ENCODE assay signal across 28 cellular contexts in genomic region chr19:3808420-3809143, GRCh38. TPM values are rescaled to one million over a fixed set of nuclear protein-coding genes. Genes with fewer than 3 reads are reported as not detected.
A peak's percentile ranks its signal among the peaks of the same experiment; 100 is the strongest.
DNase-seq lines count a peak whose midpoint lies in the region; ATAC-seq and TF ChIP-seq lines count a peak whose summit lies in the region.
"Had no signal": no experiment of that assay in that cellular context is flagged by ENCODE, and none has a peak within 500 bp of the region (broad histone marks: within the 10 kb centered on the region; RNA-seq: fewer than 3 reads in every experiment).

No MANE protein-coding gene starts in this region.

- no peak overlapping the region for H3K27ac ChIP-seq in stomach

- TF ChIP-seq CTCF in activated CD8-positive, alpha-beta T cell treated with anti-CD3 and anti-CD28 coated beads for 36 hours (IDR thresholded peaks at IDR 0.05), result no peak
- TF ChIP-seq CTCF in activated B cell treated with CpG ODN at 0.5 μM for 24 hours (IDR thresholded peaks at IDR 0.05) (no peak), stomach (IDR thresholded peaks at IDR 0.05) (no peak)

- POLR2A ChIA-PET in activated CD8-positive, alpha-beta T cell treated with anti-CD3 and anti-CD28 coated beads, Interleukin-2, amount 10 ng/mL, durations not matched to agents 7 days and 5 days (lab: Charles Lee), result no interaction called here
- POLR2A ChIA-PET in activated CD8-positive, alpha-beta T cell treated with anti-CD3 and anti-CD28 coated beads for 36 hours (lab: Charles Lee), result interaction anchor here (1.0 kb wide), 1 partner anchor 19 kb away, joined by 4 read pairs; no protein-coding TSS in a partner anchor
- POLR2A ChIA-PET in activated B cell treated with CpG ODN at 0.5 μM for 24 hours (lab: Charles Lee), result interaction anchor here (0.9 kb wide), 1 partner anchor 12 kb away, joined by 3 read pairs; no protein-coding TSS in a partner anchor

- H3K4me1 Mint-ChIP-seq in activated CD8-positive, alpha-beta T cell treated with anti-CD3 and anti-CD28 coated beads, Interleukin-2, amount 10 ng/mL, durations not matched to agents 7 days and 5 days (ENCODE audit: low read depth), result peaks cover 61% of the 10 kb centered on the region
- H3K4me1 Mint-ChIP-seq in activated CD8-positive, alpha-beta T cell treated with anti-CD3 and anti-CD28 coated beads for 36 hours (ENCODE audit: low read depth), result peaks cover 45% of the 10 kb centered on the region
- H3K4me1 Mint-ChIP-seq in activated B cell treated with CpG ODN at 0.5 μM for 24 hours, result peaks cover 53% of the 10 kb centered on the region
- H3K4me1 Mint-ChIP-seq in immature natural killer cell, result peaks cover 66 to 82% of the 10 kb centered on the region in 2 donors

- intact Hi-C loops in activated CD8-positive, alpha-beta T cell treated with anti-CD3 and anti-CD28 coated beads for 36 hours (cut with micrococcal nuclease), result no loop called here
- intact Hi-C loops in activated B cell treated with CpG ODN at 0.5 μM for 24 hours (cut with micrococcal nuclease) (no loop called here), stomach (cut with DNase I; ENCODE audit: low total_unique reads) (no loop called here)

- no peaks in the 10 kb centered on the region for H3K9me3 ChIP-seq in stomach
- H3K9me3 ChIP-seq: BE2C, mucosa of descending colon had no signal

- H3K27me3 ChIP-seq in stomach, result peaks cover 0 to 27% (median 9%) of the 10 kb centered on the region in 3 donors
- H3K27me3 ChIP-seq: BE2C had no signal

- no peak for DNase-seq in activated CD8-positive, alpha-beta T cell treated with anti-CD3 and anti-CD28 coated beads, Interleukin-2, amount 10 ng/mL, durations not matched to agents 7 days and 5 days
- DNase-seq in activated CD8-positive, alpha-beta T cell treated with anti-CD3 and anti-CD28 coated beads for 36 hours, result no peak
- DNase-seq in activated B cell treated with CpG ODN at 0.5 μM for 24 hours (no peak), immature natural killer cell (no peak), stomach (peak; percentile 30), NCI-H187 (lab: John Stamatoyannopoulos, UW) (no peak), GM03348 (ENCODE audit: low spot score) (no peak)
- DNase-seq in stimulated activated CD4-positive, alpha-beta T cell treated with anti-CD3 and anti-CD28 coated beads, Interleukin-2, amount 100 ng/mL, for 48 hours, result no peak
- DNase-seq: activated CD4-positive, alpha-beta T cell treated with anti-CD3 and anti-CD28 coated beads, Interleukin-2, amount 50 U/mL, for 48 hours; amygdala; BE2C; Calu3; GOT3; NCI-H2107; NCI-H510A; NK-92 treated with Interleukin-12 subunit alpha and Interleukin-12 subunit beta, amount 100 ng/mL, for 24 hours; stimulated activated naive CD8-positive, alpha-beta T cell treated with anti-CD3 and anti-CD28 coated beads, Interleukin-15, amount 100 ng/mL, for 72 hours; trophoblast cell had no signal

- peaks cover 1% of the 10 kb centered on the region for H3K36me3 Mint-ChIP-seq in activated CD8-positive, alpha-beta T cell treated with anti-CD3 and anti-CD28 coated beads, Interleukin-2, amount 10 ng/mL, durations not matched to agents 7 days and 5 days (ENCODE audit: low read depth)
- peaks cover 3% of the 10 kb centered on the region for H3K36me3 Mint-ChIP-seq in activated CD8-positive, alpha-beta T cell treated with anti-CD3 and anti-CD28 coated beads for 36 hours (ENCODE audit: low read depth)
- H3K36me3 Mint-ChIP-seq in activated B cell treated with CpG ODN at 0.5 μM for 24 hours (ENCODE audit: low read depth) (peaks cover 1% of the 10 kb centered on the region), immature natural killer cell (no peaks in the 10 kb centered on the region)
- H3K36me3 Mint-ChIP-seq: IgD-negative memory B cell had no signal

- no peak overlapping the region for H3K4me3 Mint-ChIP-seq in activated CD8-positive, alpha-beta T cell treated with anti-CD3 and anti-CD28 coated beads, Interleukin-2, amount 10 ng/mL, durations not matched to agents 7 days and 5 days
- no peak overlapping the region for H3K4me3 Mint-ChIP-seq in activated CD8-positive, alpha-beta T cell treated with anti-CD3 and anti-CD28 coated beads for 36 hours
- H3K4me3 Mint-ChIP-seq in activated B cell treated with CpG ODN at 0.5 μM for 24 hours (no peak overlapping the region), immature natural killer cell (peak overlapping the region in 3 of 5 donors; percentile 40 to 47 (median 46))
- H3K4me3 Mint-ChIP-seq: stimulated activated naive CD8-positive, alpha-beta T cell treated with anti-CD3 and anti-CD28 coated beads, Interleukin-15, amount 100 ng/mL, for 72 hours had no signal

- no peak overlapping the region for H3K4me3 ChIP-seq in stomach
- H3K4me3 ChIP-seq: mucosa of descending colon had no signal

- CTCF ChIA-PET in activated CD8-positive, alpha-beta T cell treated with anti-CD3 and anti-CD28 coated beads, Interleukin-2, amount 10 ng/mL, durations not matched to agents 7 days and 5 days (lab: Charles Lee), result no interaction called here
- CTCF ChIA-PET in activated CD8-positive, alpha-beta T cell treated with anti-CD3 and anti-CD28 coated beads for 36 hours (lab: Charles Lee), result no interaction called here
- CTCF ChIA-PET in activated B cell treated with CpG ODN at 0.5 μM for 24 hours (lab: Charles Lee), result interaction anchor here (1.7 kb wide), 1 partner anchor 46 kb away, joined by 5 read pairs; the partner anchor contains the start of genes APBA3 and MRPL54

- H3K27ac Mint-ChIP-seq in activated CD8-positive, alpha-beta T cell treated with anti-CD3 and anti-CD28 coated beads, Interleukin-2, amount 10 ng/mL, durations not matched to agents 7 days and 5 days, result peak overlapping the region; percentile 29
- H3K27ac Mint-ChIP-seq in activated CD8-positive, alpha-beta T cell treated with anti-CD3 and anti-CD28 coated beads for 36 hours, result no peak overlapping the region
- H3K27ac Mint-ChIP-seq in activated B cell treated with CpG ODN at 0.5 μM for 24 hours (peak overlapping the region; percentile 5), immature natural killer cell (peak overlapping the region; percentile 35 to 98 (median 85))
- H3K27ac Mint-ChIP-seq: stimulated activated naive CD8-positive, alpha-beta T cell treated with anti-CD3 and anti-CD28 coated beads, Interleukin-15, amount 100 ng/mL, for 72 hours had no signal

- ATAC-seq in activated CD8-positive, alpha-beta T cell treated with anti-CD3 and anti-CD28 coated beads, Interleukin-2, amount 10 ng/mL, durations not matched to agents 7 days and 5 days, result no peak
- no peak for ATAC-seq in activated CD8-positive, alpha-beta T cell treated with anti-CD3 and anti-CD28 coated beads for 36 hours
- ATAC-seq in activated B cell treated with CpG ODN at 0.5 μM for 24 hours (ENCODE audit: low read depth), result no peak
- ATAC-seq: mucosa of descending colon; Panc1; stimulated activated naive CD8-positive, alpha-beta T cell treated with anti-CD3 and anti-CD28 coated beads, Interleukin-15, amount 100 ng/mL, for 72 hours had no signal

- H3K27me3 Mint-ChIP-seq in activated CD8-positive, alpha-beta T cell treated with anti-CD3 and anti-CD28 coated beads, Interleukin-2, amount 10 ng/mL, durations not matched to agents 7 days and 5 days (ENCODE audit: low read depth), result no peaks in the 10 kb centered on the region
- H3K27me3 Mint-ChIP-seq in activated CD8-positive, alpha-beta T cell treated with anti-CD3 and anti-CD28 coated beads for 36 hours, result no peaks in the 10 kb centered on the region
- H3K27me3 Mint-ChIP-seq in activated B cell treated with CpG ODN at 0.5 μM for 24 hours (no peaks in the 10 kb centered on the region), immature natural killer cell (ENCODE audit: low read depth in 3 of 3) (peaks cover 10 to 21% (median 11%) of the 10 kb centered on the region in 3 donors)
- H3K27me3 Mint-ChIP-seq: stimulated activated naive CD8-positive, alpha-beta T cell treated with anti-CD3 and anti-CD28 coated beads, Interleukin-15, amount 100 ng/mL, for 72 hours had no signal

- TF ChIP-seq EP300 in stomach (IDR thresholded peaks at IDR 0.05), result no peak

- H3K4me1 ChIP-seq in stomach, result peaks cover 0 to 23% (median 7%) of the 10 kb centered on the region in 4 donors
- H3K4me1 ChIP-seq: BE2C had no signal

- no peaks in the 10 kb centered on the region for H3K9me3 Mint-ChIP-seq in activated CD8-positive, alpha-beta T cell treated with anti-CD3 and anti-CD28 coated beads, Interleukin-2, amount 10 ng/mL, durations not matched to agents 7 days and 5 days (ENCODE audit: insufficient read depth)
- H3K9me3 Mint-ChIP-seq in activated CD8-positive, alpha-beta T cell treated with anti-CD3 and anti-CD28 coated beads for 36 hours, result peaks cover 4% of the 10 kb centered on the region
- H3K9me3 Mint-ChIP-seq in activated B cell treated with CpG ODN at 0.5 μM for 24 hours, result peaks cover 4% of the 10 kb centered on the region
- no peaks in the 10 kb centered on the region for H3K9me3 Mint-ChIP-seq in immature natural killer cell
- H3K9me3 Mint-ChIP-seq: IgD-negative memory B cell had no signal

- no peaks in the 10 kb centered on the region for H3K36me3 ChIP-seq in stomach
- H3K36me3 ChIP-seq: BE2C had no signal

- 70 to 83% (median 72%) methylated on average over 30 to 33 of the region's 33 CpGs for whole genome bisulfite sequencing in stomach, 5 donors

- no peak for TF ChIP-seq POLR2A in stomach (IDR thresholded peaks at IDR 0.05)

RNA-seq across cellular contexts. Expression of gene MATK, which starts 22.4 kb away (rescaled TPM):
- 10 to 100 TPM; 39.9 to 44.0 TPM for total RNA-seq in activated CD8-positive, alpha-beta T cell treated with anti-CD3 and anti-CD28 coated beads, Interleukin-2, amount 10 ng/mL, durations not matched to agents 7 days and 5 days
- total RNA-seq in activated CD8-positive, alpha-beta T cell treated with anti-CD3 and anti-CD28 coated beads for 36 hours, result 10 to 100 TPM; 37.6 to 39.6 TPM
- 4.0 and 4.8 TPM in 2 replicates for total RNA-seq in activated B cell treated with CpG ODN at 0.5 μM for 24 hours
- polyA plus RNA-seq in immature natural killer cell, result 100 to 1,000 TPM; 326 to 436 (median 418) TPM
- 10 to 100 TPM in 2 of 5 donors, 1 to 10 TPM in 2, not detected in 1; 1.4 to 48.7 (median 12.1) TPM for total RNA-seq in stomach
- 1 to 10 TPM; 2.0 to 3.4 (median 2.9) TPM for polyA plus RNA-seq in stomach
- total RNA-seq: bronchial epithelial cell, Calu3, MCF 10A had no signal

RNA-seq across cellular contexts. Expression of gene RAX2, which starts 36.6 kb away (rescaled TPM):
- total RNA-seq in activated CD8-positive, alpha-beta T cell treated with anti-CD3 and anti-CD28 coated beads, Interleukin-2, amount 10 ng/mL, durations not matched to agents 7 days and 5 days, result not detected
- total RNA-seq in activated CD8-positive, alpha-beta T cell treated with anti-CD3 and anti-CD28 coated beads for 36 hours, result not detected
- not detected in 2 replicates for total RNA-seq in activated B cell treated with CpG ODN at 0.5 μM for 24 hours
- not detected for polyA plus RNA-seq in immature natural killer cell
- not detected for total RNA-seq in stomach
- polyA plus RNA-seq in stomach, result not detected
- total RNA-seq: A673; bronchial epithelial cell; Calu3; dermis microvascular lymphatic vessel endothelial cell; lower leg skin; MCF 10A; mucosa of descending colon; SK-MEL-5; T-helper 1 cell treated with Interleukin-12 subunit alpha and Interleukin-12 subunit beta and Interleukin-4 antibody, amounts not matched to agents 30 ng/mL and 1 ng/mL, for 36 hours had no signal
- polyA plus RNA-seq: IgD-negative memory B cell had no signal

RNA-seq across cellular contexts. Expression of gene MRPL54, which starts 46.1 kb away (rescaled TPM):
- 10 to 100 TPM; 66.9 to 71.4 TPM for total RNA-seq in activated CD8-positive, alpha-beta T cell treated with anti-CD3 and anti-CD28 coated beads, Interleukin-2, amount 10 ng/mL, durations not matched to agents 7 days and 5 days
- 10 to 100 TPM; 47.4 to 50.9 TPM for total RNA-seq in activated CD8-positive, alpha-beta T cell treated with anti-CD3 and anti-CD28 coated beads for 36 hours
- total RNA-seq in activated B cell treated with CpG ODN at 0.5 μM for 24 hours (81.2 and 90.0 TPM in 2 replicates), stomach (100 to 1,000 TPM in 2 of 5 donors, 10 to 100 TPM in 3; 15.2 to 163 (median 58.7) TPM)
- polyA plus RNA-seq in immature natural killer cell (100 to 1,000 TPM; 116 to 167 (median 122) TPM), stomach (100 to 1,000 TPM; 155 to 221 (median 174) TPM)

RNA-seq across cellular contexts. Expression of gene APBA3, which starts 47.1 kb away (rescaled TPM):
- 10 to 100 TPM; 39.6 to 40.5 TPM for total RNA-seq in activated CD8-positive, alpha-beta T cell treated with anti-CD3 and anti-CD28 coated beads, Interleukin-2, amount 10 ng/mL, durations not matched to agents 7 days and 5 days
- 10 to 100 TPM; 28.0 to 29.1 TPM for total RNA-seq in activated CD8-positive, alpha-beta T cell treated with anti-CD3 and anti-CD28 coated beads for 36 hours
- 42.6 and 51.2 TPM in 2 replicates for total RNA-seq in activated B cell treated with CpG ODN at 0.5 μM for 24 hours
- polyA plus RNA-seq in immature natural killer cell, result 10 to 100 TPM; 24.2 to 32.4 (median 31.2) TPM
- 100 to 1,000 TPM in 1 of 5 donors, 10 to 100 TPM in 3, 1 to 10 TPM in 1; 9.4 to 111 (median 16.4) TPM for total RNA-seq in stomach
- 10 to 100 TPM; 15.7 to 17.4 (median 16.7) TPM for polyA plus RNA-seq in stomach

Comparison
In these comparisons a context has a peak if more than half of its experiments do, and no peak if none do; other contexts are left out.
1. H3K4me3 Mint-ChIP-seq: peak in immature natural killer cell (3 of 5); none in activated CD8-positive, alpha-beta T cell treated with anti-CD3 and anti-CD28 coated beads, Interleukin-2, amount 10 ng/mL, durations not matched to agents 7 days and 5 days (single experiment), activated CD8-positive, alpha-beta T cell treated with anti-CD3 and anti-CD28 coated beads for 36 hours (single experiment) and activated B cell treated with CpG ODN at 0.5 μM for 24 hours (single experiment).